Comparison of ENCODE assay signal across 23 cellular contexts in the genomic region with DNA sequence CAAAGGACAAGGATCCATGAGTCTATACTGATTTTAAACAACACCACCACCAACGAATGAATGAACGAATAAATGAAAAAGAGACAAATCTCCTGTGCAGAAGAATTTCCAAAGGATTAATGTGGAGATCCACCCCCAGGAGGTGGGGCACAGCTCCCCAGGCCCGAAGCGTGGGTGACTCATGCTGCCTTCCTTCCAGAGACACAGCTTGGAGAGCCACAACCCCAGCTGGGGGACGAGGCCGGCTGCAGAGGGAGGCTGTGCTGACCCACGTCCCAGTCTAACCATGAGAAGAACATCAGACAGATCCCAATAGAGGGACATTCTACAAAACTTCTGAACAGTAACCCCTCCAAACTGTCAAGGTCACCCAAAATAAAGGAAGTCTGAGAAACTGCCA.
"Had no signal": no experiment of that assay in that cellular context is flagged by ENCODE, and none has a peak within 500 bp of the region (broad histone marks: within the 10 kb centered on the region; RNA-seq: fewer than 3 reads in every experiment).

No MANE protein-coding gene starts in this region.

- H3K27me3 ChIP-seq: hepatocyte, neural progenitor cell, neutrophil, right lobe of liver, tibial nerve, vagina had no signal

- DNase-seq: islet precursor cell; mesendoderm; naive B cell; natural killer cell; nephron progenitor cell; occipital lobe; psoas muscle; right lobe of liver; stimulated activated CD4-positive, alpha-beta T cell treated with anti-CD3 and anti-CD28 coated beads, Interleukin-1b, Interleukin-23, amount 100 ng/mL, for 48 hours; stimulated activated CD4-positive, alpha-beta T cell treated with anti-CD3 and anti-CD28 coated beads, Interleukin-2, amount 100 ng/mL, for 48 hours; stimulated activated CD4-positive, alpha-beta T cell treated with anti-CD3 and anti-CD28 coated beads, Interleukin-4, amount 100 ng/mL, for 4 hours; stimulated activated CD8-positive, alpha-beta memory T cell treated with anti-CD3 and anti-CD28 coated beads, Interleukin-4, amount 100 ng/mL, for 48 hours; stimulated activated naive CD4-positive, alpha-beta T cell treated with Interleukin-2 at 50 U/mL for 16 hours; stimulated activated naive CD8-positive, alpha-beta T cell treated with anti-CD3 and anti-CD28 coated beads, Interleukin-15, amount 100 ng/mL, for 72 hours; substantia nigra had no signal

- H3K4me1 ChIP-seq: neural progenitor cell, parathyroid adenoma, psoas muscle, right lobe of liver, vagina had no signal

- ATAC-seq: natural killer cell, psoas muscle had no signal

- H3K27ac ChIP-seq: hepatocyte, neural progenitor cell, neutrophil, parathyroid adenoma, psoas muscle, right lobe of liver, tibial nerve, vagina had no signal

- H3K36me3 ChIP-seq: neural progenitor cell, neutrophil, right lobe of liver, tibial nerve, vagina had no signal

- H3K4me3 ChIP-seq: hepatocyte, lung, neural progenitor cell, psoas muscle, right lobe of liver, smooth muscle cell, tibial nerve, vagina had no signal

- H3K9me3 ChIP-seq: neutrophil, psoas muscle, right lobe of liver, tibial nerve, vagina had no signal
